In genomic region chr3:153881201-153881600, GRCh38 we compare ENCODE assay signal across 17 cellular contexts.
DNase-seq lines count a peak whose midpoint lies in the region; ATAC-seq and TF ChIP-seq lines count a peak whose summit lies in the region.
"Had no signal": no experiment of that assay in that cellular context is flagged by ENCODE, and none has a peak within 500 bp of the region (broad histone marks: within the 10 kb centered on the region; RNA-seq: fewer than 3 reads in every experiment).

No MANE protein-coding gene starts in this region.

- no peak overlapping the region for H4K12ac ChIP-seq in trophoblast cell (ENCODE audit: low read depth, low read length)

- H2BK12ac ChIP-seq in trophoblast cell (ENCODE audit: low read length) = no peak overlapping the region

- H3K18ac ChIP-seq in trophoblast cell (ENCODE audit: low read length) = no peak overlapping the region

- H2AFZ ChIP-seq in GM23248 (no peak overlapping the region), trophoblast cell (ENCODE audit: insufficient read depth, low read length, poor library complexity) (no peak overlapping the region)

- no peak overlapping the region for H4K91ac ChIP-seq in trophoblast cell (ENCODE audit: low read depth, low read length)

- TF ChIP-seq CTCF in foreskin fibroblast (IDR thresholded peaks at IDR 0.05; ENCODE audit: low read depth, low read length) = no peak

- no peaks in the 10 kb centered on the region for H3K9me2 ChIP-seq in GM23248 (ENCODE audit: insufficient read depth)

- H3K4me3 ChIP-seq in GM23248 (no peak overlapping the region), trophoblast cell (ENCODE audit: low read depth, low read length) (no peak overlapping the region), foreskin fibroblast (ENCODE audit: low read depth in 1 of 2, low read length in 2 of 2) (no peak overlapping the region)
- H3K4me3 ChIP-seq: BLaER1, SK-N-MC had no signal

- H2BK120ac ChIP-seq in trophoblast cell (ENCODE audit: insufficient read depth, low read length, poor library complexity) = no peak overlapping the region

- peak; percentile 66 for ATAC-seq in esophagus mucosa

- H3K14ac ChIP-seq in trophoblast cell (ENCODE audit: low read length) = no peak overlapping the region

- H3K36me3 ChIP-seq in GM23248 (ENCODE audit: low read depth) (no peaks in the 10 kb centered on the region), trophoblast cell (ENCODE audit: control insufficient read depth in 1 of 2, insufficient read depth in 2 of 2, low read length in 2 of 2) (no peaks in the 10 kb centered on the region)
- H3K36me3 ChIP-seq: BLaER1 had no signal

- H3K4me1 ChIP-seq in GM23248 (ENCODE audit: insufficient read depth) (no peaks in the 10 kb centered on the region), trophoblast cell (ENCODE audit: control insufficient read depth in 1 of 2, insufficient read depth in 2 of 2, low read length in 2 of 2) (no peaks in the 10 kb centered on the region)
- H3K4me1 ChIP-seq: BLaER1 had no signal

- H3K27ac ChIP-seq in GM23248 (no peak overlapping the region), trophoblast cell (ENCODE audit: low read depth, low read length) (no peak overlapping the region)
- H3K27ac ChIP-seq: BLaER1, KMS-11, SK-N-MC had no signal

- DNase-seq in GM23248 (peak; percentile 45), RKO (ENCODE audit: low spot score) (peak; percentile 58), trophoblast cell (peak; percentile 9 to 27), foreskin fibroblast (no peak), NOMO-1 treated with DMSO at 0.1 percent for 48 hours (lab: John Stamatoyannopoulos, UW; ENCODE audit: unreplicated experiment) (no peak)
- DNase-seq in stimulated activated CD4-positive, alpha-beta T cell treated with anti-CD3 and anti-CD28 coated beads, Interleukin-12 subunit alpha, Interleukin-12 subunit beta, amount 100 ng/mL, for 4 hours = no peak
- DNase-seq: ACHN; CD8-positive, alpha-beta memory T cell; GOT3; HFFc6; NCI-H1417; NCI-H2029 treated with DMSO at 0.1 percent for 48 hours; NCI-H510A treated with DMSO at 0.1 percent for 48 hours had no signal

- H3K79me2 ChIP-seq in GM23248 (ENCODE audit: insufficient read depth) (no peaks in the 10 kb centered on the region), trophoblast cell (ENCODE audit: control insufficient read depth, insufficient read depth, low read length, poor library complexity) (no peaks in the 10 kb centered on the region)

- H3K9me3 ChIP-seq in GM23248 (ENCODE audit: low read depth) (no peaks in the 10 kb centered on the region), trophoblast cell (ENCODE audit: insufficient read depth, low read depth, low read length) (no peaks in the 10 kb centered on the region)
- H3K9me3 ChIP-seq: BLaER1 had no signal

- H4K8ac ChIP-seq in trophoblast cell (ENCODE audit: low read depth, low read length) = no peak overlapping the region

- no peak overlapping the region for H2AK5ac ChIP-seq in trophoblast cell (ENCODE audit: low read length)

- no peak overlapping the region for H2BK5ac ChIP-seq in trophoblast cell (ENCODE audit: low read depth, low read length, poor library complexity)

- no peak overlapping the region for H3K4ac ChIP-seq in trophoblast cell (ENCODE audit: low read depth, low read length)

- WGBS in GM23248 (ENCODE audit: low coverage in 1 of 2, low lambda C conversion rate in 2 of 2, missing lambda C conversion rate in 2 of 2), 2 experiments = 60 to 63% methylated on average over 7 of the region's 7 CpGs
- no CpG with 5 or more reads among the region's 7 CpGs for WGBS in trophoblast cell (ENCODE audit: extremely low coverage, insufficient coverage, insufficient read length)

- no peak overlapping the region for H3K9ac ChIP-seq in GM23248
- H3K9ac ChIP-seq in trophoblast cell (ENCODE audit: low read length) = no peak overlapping the region
- H3K9ac ChIP-seq: BLaER1, KMS-11 had no signal

- no peak overlapping the region for H3K23ac ChIP-seq in trophoblast cell (ENCODE audit: low read length)

- no peaks in the 10 kb centered on the region for H3K79me1 ChIP-seq in trophoblast cell (ENCODE audit: low read length)

- in situ Hi-C loops in GM23248 (cut with MboI) = no loop called here

- H3K27me3 ChIP-seq in GM23248 (replicated peaks; ENCODE audit: insufficient read depth) = no peaks in the 10 kb centered on the region
- no peaks in the 10 kb centered on the region for H3K27me3 ChIP-seq in trophoblast cell (ENCODE audit: insufficient read depth, low read length)
- H3K27me3 ChIP-seq: BLaER1 had no signal

- no peaks in the 10 kb centered on the region for H3F3A ChIP-seq in GM23248 (ENCODE audit: insufficient read depth)

- no peaks in the 10 kb centered on the region for H4K20me1 ChIP-seq in GM23248 (ENCODE audit: insufficient read depth)
- H4K20me1 ChIP-seq: BLaER1 had no signal

- H3K4me2 ChIP-seq in GM23248 (ENCODE audit: unreplicated experiment) (no peak overlapping the region), trophoblast cell (ENCODE audit: low read length) (no peak overlapping the region)
- H3K4me2 ChIP-seq: BLaER1, KMS-11 had no signal

Comparison
In these comparisons a context has a peak if more than half of its experiments do, and no peak if none do; other contexts are left out.
1. DNase-seq: peak in GM23248 (single experiment), RKO (single experiment) and trophoblast cell (2 of 2); none in stimulated activated CD4-positive, alpha-beta T cell treated with anti-CD3 and anti-CD28 coated beads, Interleukin-12 subunit alpha, Interleukin-12 subunit beta, amount 100 ng/mL, for 4 hours (single experiment), foreskin fibroblast (0 of 2) and NOMO-1 treated with DMSO at 0.1 percent for 48 hours (single experiment).